In the genomic region with DNA sequence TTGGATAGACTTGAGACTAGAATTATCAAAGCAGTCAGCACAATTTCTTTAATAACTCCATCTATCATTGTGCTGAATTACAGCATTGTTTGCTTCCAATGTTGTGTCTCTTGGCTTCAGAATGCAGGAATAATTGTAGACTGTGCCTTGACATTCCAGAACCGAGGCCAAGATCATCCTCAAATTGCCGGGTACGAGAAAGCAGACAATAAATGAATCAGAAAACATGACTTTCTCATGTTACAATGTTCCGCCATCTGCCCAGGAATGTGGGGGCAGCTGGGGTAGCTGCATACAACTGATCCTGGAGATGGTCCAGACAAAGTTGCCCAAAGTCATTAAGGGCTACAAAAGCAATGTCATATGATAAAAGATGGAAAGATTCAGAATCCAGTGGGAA, we compare ENCODE assay signal across 1 cellular context.
TF ChIP-seq lines count a peak whose summit lies in the region.

No MANE protein-coding gene starts in this region.

TF ChIP-seq in GM23338, 12 proteins besides CTCF, POLR2A, EP300 and RAD21 (continued from another document):
- TF ChIP-seq, protein P1, sequence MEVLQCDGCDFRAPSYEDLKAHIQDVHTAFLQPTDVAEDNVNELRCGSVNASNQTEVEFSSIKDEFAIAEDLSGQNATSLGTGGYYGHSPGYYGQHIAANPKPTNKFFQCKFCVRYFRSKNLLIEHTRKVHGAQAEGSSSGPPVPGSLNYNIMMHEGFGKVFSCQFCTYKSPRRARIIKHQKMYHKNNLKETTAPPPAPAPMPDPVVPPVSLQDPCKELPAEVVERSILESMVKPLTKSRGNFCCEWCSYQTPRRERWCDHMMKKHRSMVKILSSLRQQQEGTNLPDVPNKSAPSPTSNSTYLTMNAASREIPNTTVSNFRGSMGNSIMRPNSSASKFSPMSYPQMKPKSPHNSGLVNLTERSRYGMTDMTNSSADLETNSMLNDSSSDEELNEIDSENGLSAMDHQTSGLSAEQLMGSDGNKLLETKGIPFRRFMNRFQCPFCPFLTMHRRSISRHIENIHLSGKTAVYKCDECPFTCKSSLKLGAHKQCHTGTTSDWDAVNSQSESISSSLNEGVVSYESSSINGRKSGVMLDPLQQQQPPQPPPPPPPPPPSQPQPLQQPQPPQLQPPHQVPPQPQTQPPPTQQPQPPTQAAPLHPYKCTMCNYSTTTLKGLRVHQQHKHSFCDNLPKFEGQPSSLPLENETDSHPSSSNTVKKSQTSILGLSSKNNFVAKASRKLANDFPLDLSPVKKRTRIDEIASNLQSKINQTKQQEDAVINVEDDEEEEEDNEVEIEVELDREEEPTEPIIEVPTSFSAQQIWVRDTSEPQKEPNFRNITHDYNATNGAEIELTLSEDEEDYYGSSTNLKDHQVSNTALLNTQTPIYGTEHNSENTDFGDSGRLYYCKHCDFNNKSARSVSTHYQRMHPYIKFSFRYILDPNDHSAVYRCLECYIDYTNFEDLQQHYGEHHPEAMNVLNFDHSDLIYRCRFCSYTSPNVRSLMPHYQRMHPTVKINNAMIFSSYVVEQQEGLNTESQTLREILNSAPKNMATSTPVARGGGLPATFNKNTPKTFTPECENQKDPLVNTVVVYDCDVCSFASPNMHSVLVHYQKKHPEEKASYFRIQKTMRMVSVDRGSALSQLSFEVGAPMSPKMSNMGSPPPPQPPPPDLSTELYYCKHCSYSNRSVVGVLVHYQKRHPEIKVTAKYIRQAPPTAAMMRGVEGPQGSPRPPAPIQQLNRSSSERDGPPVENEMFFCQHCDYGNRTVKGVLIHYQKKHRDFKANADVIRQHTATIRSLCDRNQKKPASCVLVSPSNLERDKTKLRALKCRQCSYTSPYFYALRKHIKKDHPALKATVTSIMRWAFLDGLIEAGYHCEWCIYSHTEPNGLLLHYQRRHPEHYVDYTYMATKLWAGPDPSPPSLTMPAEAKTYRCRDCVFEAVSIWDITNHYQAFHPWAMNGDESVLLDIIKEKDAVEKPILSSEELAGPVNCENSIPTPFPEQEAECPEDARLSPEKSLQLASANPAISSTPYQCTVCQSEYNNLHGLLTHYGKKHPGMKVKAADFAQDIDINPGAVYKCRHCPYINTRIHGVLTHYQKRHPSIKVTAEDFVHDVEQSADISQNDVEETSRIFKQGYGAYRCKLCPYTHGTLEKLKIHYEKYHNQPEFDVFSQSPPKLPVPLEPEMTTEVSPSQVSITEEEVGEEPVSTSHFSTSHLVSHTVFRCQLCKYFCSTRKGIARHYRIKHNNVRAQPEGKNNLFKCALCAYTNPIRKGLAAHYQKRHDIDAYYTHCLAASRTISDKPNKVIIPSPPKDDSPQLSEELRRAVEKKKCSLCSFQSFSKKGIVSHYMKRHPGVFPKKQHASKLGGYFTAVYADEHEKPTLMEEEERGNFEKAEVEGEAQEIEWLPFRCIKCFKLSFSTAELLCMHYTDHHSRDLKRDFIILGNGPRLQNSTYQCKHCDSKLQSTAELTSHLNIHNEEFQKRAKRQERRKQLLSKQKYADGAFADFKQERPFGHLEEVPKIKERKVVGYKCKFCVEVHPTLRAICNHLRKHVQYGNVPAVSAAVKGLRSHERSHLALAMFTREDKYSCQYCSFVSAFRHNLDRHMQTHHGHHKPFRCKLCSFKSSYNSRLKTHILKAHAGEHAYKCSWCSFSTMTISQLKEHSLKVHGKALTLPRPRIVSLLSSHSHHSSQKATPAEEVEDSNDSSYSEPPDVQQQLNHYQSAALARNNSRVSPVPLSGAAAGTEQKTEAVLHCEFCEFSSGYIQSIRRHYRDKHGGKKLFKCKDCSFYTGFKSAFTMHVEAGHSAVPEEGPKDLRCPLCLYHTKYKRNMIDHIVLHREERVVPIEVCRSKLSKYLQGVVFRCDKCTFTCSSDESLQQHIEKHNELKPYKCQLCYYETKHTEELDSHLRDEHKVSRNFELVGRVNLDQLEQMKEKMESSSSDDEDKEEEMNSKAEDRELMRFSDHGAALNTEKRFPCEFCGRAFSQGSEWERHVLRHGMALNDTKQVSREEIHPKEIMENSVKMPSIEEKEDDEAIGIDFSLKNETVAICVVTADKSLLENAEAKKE (CRISPR knock-in tag; IDR thresholded peaks at IDR 0.05): no peak
- no peak for TF ChIP-seq EZH2phosphoT487 (IDR thresholded peaks at IDR 0.05; ENCODE audit: unreplicated experiment)
